9 cellular contexts compared by ENCODE assay signal in the genomic region with DNA sequence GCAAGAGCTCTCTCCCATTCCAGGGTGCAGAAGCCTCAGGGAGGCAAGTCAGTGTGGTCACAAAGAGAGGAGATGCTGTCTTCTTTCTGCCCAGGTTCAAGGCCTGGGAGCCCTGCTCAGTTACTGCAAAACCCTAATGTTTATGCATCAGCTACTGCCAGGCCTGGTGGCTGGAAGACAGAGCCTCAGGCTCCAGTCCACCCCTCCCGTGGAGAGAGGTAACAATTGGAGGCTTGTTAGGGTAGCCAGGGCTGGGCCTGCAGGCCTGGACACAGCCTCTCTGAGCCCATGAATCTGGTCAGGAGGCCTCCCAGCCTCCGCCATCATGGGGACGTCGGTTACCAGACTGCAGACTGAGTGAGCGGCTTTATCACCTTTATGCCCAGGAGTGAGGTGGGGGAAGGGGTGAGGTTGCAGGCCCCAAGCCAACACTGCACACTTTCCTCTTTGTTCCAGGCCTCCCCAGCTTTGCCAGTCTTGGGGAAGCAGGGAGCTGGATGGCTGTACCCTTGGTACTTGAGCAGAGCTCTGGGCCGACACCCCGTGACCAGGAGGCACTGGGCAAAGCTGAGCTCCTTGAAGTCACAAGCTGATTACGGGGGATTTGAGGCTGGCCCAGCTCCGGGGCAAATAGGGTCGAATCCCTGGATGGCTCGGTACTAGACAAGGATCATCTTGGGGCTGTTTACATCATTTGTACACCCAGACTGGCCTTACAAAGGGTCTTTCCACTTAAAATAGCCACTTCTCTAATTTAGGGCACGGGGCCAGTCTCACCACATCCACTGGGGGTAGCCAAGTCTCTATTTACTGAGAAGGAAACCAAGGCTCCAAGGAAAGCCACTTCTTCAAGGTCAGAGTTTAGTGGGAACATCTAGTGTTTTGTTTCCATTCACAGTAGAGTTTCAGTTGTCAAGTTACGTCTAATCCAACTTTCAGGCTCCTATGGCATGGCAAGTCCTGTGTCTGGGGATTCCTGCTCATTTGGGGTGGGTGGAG. TPM values are rescaled to one million over a fixed set of nuclear protein-coding genes. Genes with fewer than 3 reads are reported as not detected.
DNase-seq lines count a peak whose midpoint lies in the region; ATAC-seq and TF ChIP-seq lines count a peak whose summit lies in the region.
"Had no signal": no experiment of that assay in that cellular context is flagged by ENCODE, and none has a peak within 500 bp of the region (broad histone marks: within the 10 kb centered on the region; RNA-seq: fewer than 3 reads in every experiment).

No MANE protein-coding gene starts in this region.

- no peak for TF ChIP-seq EP300 in tibial nerve (IDR thresholded peaks at IDR 0.05)

- H3K27ac Mint-ChIP-seq in activated T-helper 17 cell treated with anti-CD3 and anti-CD28 coated beads, Interleukin-2, amount 50 U/mL, for 72 hours: no peak overlapping the region

- intact Hi-C loops in cardiac septum (cut with DNase I): no loop called here

- no peaks in the 10 kb centered on the region for H3K9me3 Mint-ChIP-seq in activated T-helper 17 cell treated with anti-CD3 and anti-CD28 coated beads, Interleukin-2, amount 50 U/mL, for 72 hours

- H3K27me3 ChIP-seq in cardiac muscle cell: no peaks in the 10 kb centered on the region
- H3K27me3 ChIP-seq in tibial nerve: no peaks in the 10 kb centered on the region

- peaks cover 45% of the 10 kb centered on the region for H3K4me1 ChIP-seq in cardiac muscle cell (ENCODE audit: low read depth)
- H3K4me1 ChIP-seq in tibial nerve: peaks cover 0 to 48% (median 22%) of the 10 kb centered on the region in 4 donors

- H3K27me3 Mint-ChIP-seq in activated T-helper 17 cell treated with anti-CD3 and anti-CD28 coated beads, Interleukin-2, amount 50 U/mL, for 72 hours: no peaks in the 10 kb centered on the region

- no peaks in the 10 kb centered on the region for H3K9me3 ChIP-seq in cardiac muscle cell (ENCODE audit: low read depth)
- H3K9me3 ChIP-seq in tibial nerve: no peaks in the 10 kb centered on the region

- H3K27ac ChIP-seq in cardiac muscle cell (peak overlapping the region; percentile 53), tibial nerve (peak overlapping the region; percentile 13 to 93 (median 80))

- TF ChIP-seq POLR2A in tibial nerve (IDR thresholded peaks at IDR 0.05): peak in 1 of 2 donors; percentile 4

- TF ChIP-seq CTCF in cardiac muscle cell (IDR thresholded peaks at IDR 0.05; ENCODE audit: low read depth, low read length): no peak
- no peak for TF ChIP-seq CTCF in tibial nerve (IDR thresholded peaks at IDR 0.05)

- H3K4me3 Mint-ChIP-seq in activated T-helper 17 cell treated with anti-CD3 and anti-CD28 coated beads, Interleukin-2, amount 50 U/mL, for 72 hours: peak overlapping the region; percentile 91

- peaks cover 46% of the 10 kb centered on the region for H3K4me1 Mint-ChIP-seq in activated T-helper 17 cell treated with anti-CD3 and anti-CD28 coated beads, Interleukin-2, amount 50 U/mL, for 72 hours

- H3K4me3 ChIP-seq in cardiac muscle cell (no peak overlapping the region), tibial nerve (peak overlapping the region; percentile 8 to 94 (median 45))

- WGBS in tibial nerve, 2 donors: 63 to 76% methylated on average over 8 to 13 of the region's 13 CpGs

- H3K36me3 ChIP-seq in cardiac muscle cell (peaks cover 11% of the 10 kb centered on the region), tibial nerve (peaks cover 0 to 38% (median 3%) of the 10 kb centered on the region in 3 donors)

- H3K36me3 Mint-ChIP-seq in activated T-helper 17 cell treated with anti-CD3 and anti-CD28 coated beads, Interleukin-2, amount 50 U/mL, for 72 hours (ENCODE audit: low read depth): peaks cover 96% of the 10 kb centered on the region

- ATAC-seq in activated T-helper 17 cell treated with anti-CD3 and anti-CD28 coated beads, Interleukin-2, amount 50 U/mL, for 72 hours (replicated peaks): no peak
- ATAC-seq in HG02981 (IDR thresholded peaks at IDR 0.05; ENCODE audit: unreplicated experiment) (no peak), GM21526 (IDR thresholded peaks at IDR 0.05; ENCODE audit: low FRiP score, unreplicated experiment) (no peak), HG02588 (IDR thresholded peaks at IDR 0.05; ENCODE audit: unreplicated experiment) (no peak)

- DNase-seq in cardiac muscle cell (ENCODE audit: low read depth in 1 of 2, low spot score in 1 of 2) (no peak), cardiac septum (ENCODE audit: low spot score) (no peak), islet precursor cell (peak; percentile 96), tibial nerve (ENCODE audit: low spot score in 2 of 2) (no peak)
- DNase-seq: effector CD4-positive, alpha-beta T cell had no signal

RNA-seq across cellular contexts. Expression of gene SLC2A1, which starts 5.2 kb away (rescaled TPM):
- total RNA-seq in cardiac muscle cell (714 and 748 TPM in 2 replicates), cardiac septum (31.9 TPM), tibial nerve (1,000 to 10,000 TPM in 3 of 4 donors, 100 to 1,000 TPM in 1; 953 to 4,970 (median 3,437) TPM)
- 215 and 243 TPM in 2 replicates for polyA plus RNA-seq in cardiac muscle cell
- 100 to 1,000 TPM; 217 to 280 TPM for total RNA-seq in activated T-helper 17 cell treated with anti-CD3 and anti-CD28 coated beads, Interleukin-2, amount 50 U/mL, for 72 hours
